ENCODE assay signal across 3 cellular contexts in the genomic region with DNA sequence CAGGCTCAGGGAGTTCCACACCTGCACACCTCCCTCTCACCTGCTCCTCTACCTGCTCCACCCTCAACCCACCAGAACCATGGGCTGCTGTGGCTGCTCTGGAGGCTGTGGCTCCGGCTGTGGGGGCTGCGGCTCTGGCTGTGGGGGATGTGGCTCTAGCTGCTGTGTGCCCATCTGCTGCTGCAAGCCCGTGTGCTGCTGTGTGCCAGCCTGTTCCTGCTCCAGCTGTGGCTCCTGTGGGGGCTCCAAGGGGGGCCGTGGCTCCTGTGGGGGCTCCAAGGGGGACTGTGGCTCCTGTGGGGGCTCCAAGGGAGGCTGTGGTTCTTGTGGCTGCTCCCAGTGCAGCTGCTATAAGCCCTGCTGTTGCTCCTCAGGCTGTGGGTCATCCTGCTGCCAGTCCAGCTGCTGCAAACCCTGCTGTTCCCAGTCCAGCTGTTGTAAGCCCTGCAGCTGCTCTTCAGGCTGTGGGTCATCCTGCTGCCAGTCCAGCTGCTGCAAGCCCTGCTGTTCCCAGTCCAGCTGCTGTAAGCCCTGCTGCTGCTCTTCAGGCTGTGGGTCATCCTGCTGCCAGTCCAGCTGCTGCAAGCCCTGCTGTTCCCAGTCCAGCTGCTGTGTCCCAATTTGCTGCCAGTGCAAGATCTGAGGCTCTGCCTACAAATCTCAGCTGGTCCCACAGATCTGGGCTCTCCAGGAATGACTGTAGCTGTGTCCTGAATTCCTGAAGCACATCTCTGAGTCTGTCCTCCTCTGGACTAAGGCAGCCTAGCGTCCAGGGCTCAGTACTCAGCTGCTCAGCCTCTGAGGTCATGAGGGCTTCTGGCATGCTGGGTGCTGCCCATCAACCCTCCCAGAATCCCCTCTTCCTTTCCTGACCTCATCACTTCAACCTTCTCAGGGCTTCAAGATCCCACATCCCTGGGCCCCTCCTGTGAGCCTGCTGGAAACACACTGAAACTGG. TPM values are rescaled to one million over a fixed set of nuclear protein-coding genes. Genes with fewer than 3 reads are reported as not detected.
"Had no signal": no experiment of that assay in that cellular context is flagged by ENCODE, and none has a peak within 500 bp of the region (broad histone marks: within the 10 kb centered on the region; RNA-seq: fewer than 3 reads in every experiment).

A gene with protein sequence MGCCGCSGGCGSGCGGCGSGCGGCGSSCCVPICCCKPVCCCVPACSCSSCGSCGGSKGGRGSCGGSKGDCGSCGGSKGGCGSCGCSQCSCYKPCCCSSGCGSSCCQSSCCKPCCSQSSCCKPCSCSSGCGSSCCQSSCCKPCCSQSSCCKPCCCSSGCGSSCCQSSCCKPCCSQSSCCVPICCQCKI (plus strand): TSS at position 49 of the 958 bp plus-strand sequence. CDS start 31 bp downstream, at position 80.

RNA-seq across cellular contexts. Expression of the gene that starts here (rescaled TPM):
- total RNA-seq: activated CD8-positive, alpha-beta T cell treated with anti-CD3 and anti-CD28 coated beads for 36 hours; activated naive CD8-positive, alpha-beta T cell treated with anti-CD3 and anti-CD28 coated beads, Interleukin-2, amount 10 ng/mL, durations not matched to agents 7 days and 5 days had no signal
- polyA plus RNA-seq: adrenal gland had no signal
